Comparison of ENCODE assay signal across 25 cellular contexts in the genomic region with DNA sequence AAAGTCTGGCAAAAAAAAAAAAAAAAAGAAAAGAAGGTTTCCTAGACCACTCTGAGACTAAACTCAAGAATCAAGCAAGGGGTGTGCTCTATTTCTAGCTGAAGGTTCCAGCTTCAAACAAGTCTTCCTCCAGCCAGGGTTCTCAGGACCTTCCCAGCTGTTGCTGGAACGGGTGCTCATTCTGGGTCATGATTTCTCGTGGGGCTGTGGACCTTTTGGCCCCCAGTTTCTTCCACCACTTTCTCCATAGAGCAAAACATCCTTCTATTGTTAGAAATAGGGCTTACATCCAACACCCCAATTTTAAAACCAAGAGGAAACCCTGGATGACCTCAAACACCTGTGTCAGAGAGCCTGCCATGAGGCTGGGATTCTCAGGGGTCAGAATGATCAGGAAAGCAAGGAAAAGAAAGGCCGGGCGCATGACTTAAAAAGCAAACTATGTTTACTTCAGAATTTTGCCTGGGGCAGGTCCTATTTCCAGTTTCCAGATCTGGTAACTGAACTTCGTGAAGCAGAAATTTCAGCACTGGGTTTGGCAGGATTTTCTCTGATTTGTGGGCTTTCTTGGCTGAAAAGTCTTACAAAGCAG.
"Had no signal": no experiment of that assay in that cellular context is flagged by ENCODE, and none has a peak within 500 bp of the region (broad histone marks: within the 10 kb centered on the region; RNA-seq: fewer than 3 reads in every experiment).

No MANE protein-coding gene starts in this region.

- H2AFZ ChIP-seq: parathyroid adenoma had no signal

- H3K4me1 Mint-ChIP-seq: naive B cell; natural killer cell; stimulated activated effector memory CD8-positive, alpha-beta T cell treated with anti-CD3 and anti-CD28 coated beads, Interleukin-12 subunit alpha, Interleukin-12 subunit beta, amount 100 ng/mL, for 72 hours had no signal

- H3K79me2 ChIP-seq: parathyroid adenoma had no signal

- H3K27me3 Mint-ChIP-seq: naive B cell; progenitor cell of endocrine pancreas; stimulated activated naive CD8-positive, alpha-beta T cell treated with anti-CD3 and anti-CD28 coated beads, Interleukin-15, Interleukin-2, amounts not matched to agents 100 ng/mL and 50 ng/mL, for 24 hours had no signal

- H3K36me3 Mint-ChIP-seq: mesothelial cell of epicardium; naive B cell; natural killer cell; neural progenitor cell; stimulated activated effector memory CD8-positive, alpha-beta T cell treated with anti-CD3 and anti-CD28 coated beads, Interleukin-12 subunit alpha, Interleukin-12 subunit beta, amount 100 ng/mL, for 72 hours had no signal

- H3K4me2 ChIP-seq: neural progenitor cell had no signal

- H3K27ac ChIP-seq: left lung, neural progenitor cell, neutrophil, parathyroid adenoma, right atrium auricular region, right lobe of liver, spleen, suprapubic skin, transverse colon, upper lobe of right lung had no signal

- H3K4me1 ChIP-seq: left lung, right atrium auricular region, right lobe of liver, spleen, suprapubic skin, transverse colon had no signal

- H3K27ac Mint-ChIP-seq: mesothelial cell of epicardium; natural killer cell; neural progenitor cell; progenitor cell of endocrine pancreas; stimulated activated effector memory CD8-positive, alpha-beta T cell treated with anti-CD3 and anti-CD28 coated beads, Interleukin-12 subunit alpha, Interleukin-12 subunit beta, amount 100 ng/mL, for 72 hours; stimulated activated naive CD8-positive, alpha-beta T cell treated with anti-CD3 and anti-CD28 coated beads, Interleukin-15, Interleukin-2, amounts not matched to agents 100 ng/mL and 50 ng/mL, for 24 hours had no signal

- H3K4me3 ChIP-seq: left lung, lung, neural progenitor cell, right atrium auricular region, right lobe of liver, spleen, suprapubic skin, transverse colon, upper lobe of right lung had no signal

- H3K9me3 Mint-ChIP-seq: mesothelial cell of epicardium; natural killer cell; nephron progenitor cell; neural progenitor cell; stimulated activated naive CD8-positive, alpha-beta T cell treated with anti-CD3 and anti-CD28 coated beads, Interleukin-15, Interleukin-2, amounts not matched to agents 100 ng/mL and 50 ng/mL, for 24 hours had no signal

- H3K4me3 Mint-ChIP-seq: mesothelial cell of epicardium; naive B cell; natural killer cell; nephron progenitor cell; neural progenitor cell; stimulated activated effector memory CD8-positive, alpha-beta T cell treated with anti-CD3 and anti-CD28 coated beads, Interleukin-12 subunit alpha, Interleukin-12 subunit beta, amount 100 ng/mL, for 72 hours; stimulated activated naive CD8-positive, alpha-beta T cell treated with anti-CD3 and anti-CD28 coated beads, Interleukin-15, Interleukin-2, amounts not matched to agents 100 ng/mL and 50 ng/mL, for 24 hours had no signal

- ATAC-seq: left cardiac atrium; left lung; natural killer cell; right lobe of liver; stimulated activated effector memory CD8-positive, alpha-beta T cell treated with anti-CD3 and anti-CD28 coated beads, Interleukin-12 subunit alpha, Interleukin-12 subunit beta, amount 100 ng/mL, for 72 hours; upper lobe of right lung had no signal

- H3K36me3 ChIP-seq: left lung, neural progenitor cell, neutrophil, right atrium auricular region, right lobe of liver, spleen, suprapubic skin, transverse colon, upper lobe of right lung had no signal

- H3K9me3 ChIP-seq: left lung, neutrophil, right atrium auricular region, right lobe of liver, spleen, suprapubic skin, transverse colon, upper lobe of right lung had no signal

- DNase-seq: hippocampal formation; kidney glomerular epithelial cell; left cardiac atrium; left lung; naive B cell; natural killer cell; nephron progenitor cell; occipital lobe; right lobe of liver; small intestine; spleen; stimulated activated CD4-positive, alpha-beta T cell treated with anti-CD3 and anti-CD28 coated beads, Interleukin-4, amount 100 ng/mL, for 24 hours; stimulated activated naive CD4-positive, alpha-beta T cell; transverse colon; upper lobe of right lung had no signal

- H3K27me3 ChIP-seq: left lung, neural progenitor cell, neutrophil, right atrium auricular region, right lobe of liver, spleen, suprapubic skin, transverse colon, upper lobe of right lung had no signal
